19 cellular contexts compared by ENCODE assay signal in genomic region chr6:116139917-116140316, GRCh38. TPM values are rescaled to one million over a fixed set of nuclear protein-coding genes. Genes with fewer than 3 reads are reported as not detected.
DNase-seq lines count a peak whose midpoint lies in the region; ATAC-seq, FAIRE-seq and TF ChIP-seq lines count a peak whose summit lies in the region.
"Had no signal": no experiment of that assay in that cellular context is flagged by ENCODE, and none has a peak within 500 bp of the region (broad histone marks: within the 10 kb centered on the region; RNA-seq: fewer than 3 reads in every experiment).

No MANE protein-coding gene starts in this region.

- no peaks in the 10 kb centered on the region for H3K79me2 ChIP-seq in K562 (ENCODE audit: control insufficient read depth, insufficient read depth, low read length)

- peaks cover 5% of the 10 kb centered on the region for H3K4me1 Mint-ChIP-seq in type B pancreatic cell (ENCODE audit: unreplicated experiment)
- H3K4me1 Mint-ChIP-seq: CD14-positive monocyte had no signal

- H3K9ac ChIP-seq in K562 (ENCODE audit: insufficient read depth in 1 of 2, low read depth in 2 of 2, low read length in 2 of 2), result no peak overlapping the region

- H3K36me3 Mint-ChIP-seq in type B pancreatic cell, result no peaks in the 10 kb centered on the region

- 48% methylated on average over 4 of the region's 4 CpGs for WGBS in K562 (ENCODE audit: insufficient coverage, low coverage, missing lambda C conversion rate)
- 91 to 97% methylated on average over 4 of the region's 4 CpGs for WGBS in lower leg skin, 2 donors

- POLR2A ChIA-PET in K562 (lab: Yijun Ruan, JAX), result no interaction called here

- TF ChIP-seq POLR2A in K562 (conservative IDR thresholded peaks at IDR 0.05) (no peak), lower leg skin (IDR thresholded peaks at IDR 0.05) (no peak)

- no peak for FAIRE-seq in K562 (lab: Jason Lieb, UNC)
- FAIRE-seq: colon had no signal

- TF ChIP-seq EP300 in K562 (IDR thresholded peaks at IDR 0.05; ENCODE audit: low read length), result no peak

- H3K9me3 Mint-ChIP-seq in type B pancreatic cell, result no peaks in the 10 kb centered on the region
- H3K9me3 Mint-ChIP-seq: activated B cell treated with CpG ODN at 0.5 μM for 24 hours, CD14-positive monocyte, T-cell had no signal

- DNase-seq in G401 (ENCODE audit: low spot score) (peak; percentile 5), K562 (ENCODE audit: extremely low read depth in 1 of 4, low spot score in 3 of 4) (peak in 1 of 4 experiments; percentile 34), left lung (no peak), ecto neural progenitor cell (ENCODE audit: low spot score) (no peak), type B pancreatic cell (ENCODE audit: extremely low spot score, unreplicated experiment) (no peak), lower leg skin (ENCODE audit: low spot score in 2 of 2) (no peak)
- DNase-seq: activated B cell treated with CpG ODN at 0.5 μM for 24 hours; activated CD8-positive, alpha-beta memory T cell treated with anti-CD3 and anti-CD28 coated beads, Interleukin-2, amount 10 ng/mL, durations not matched to agents 7 days and 5 days; activated effector memory CD4-positive, alpha-beta T cell treated with anti-CD3 and anti-CD28 coated beads, Interleukin-2, amount 50 U/mL, for 16 hours; amygdala; kidney glomerular epithelial cell; NCI-H446; T-cell had no signal

- peaks cover 0 to 3% of the 10 kb centered on the region in 2 experiments; a peak in 2 of 5 replicates for H3K4me1 ChIP-seq in K562 (replicated peaks in 1 of 2; ENCODE audit: control insufficient read depth in 2 of 2, insufficient read depth in 2 of 2, low read length in 2 of 2)
- no peaks in the 10 kb centered on the region for H3K4me1 ChIP-seq in left lung
- H3K4me1 ChIP-seq: tibial nerve had no signal

- H2AFZ ChIP-seq in K562 (ENCODE audit: low read depth, low read length), result 0 out of 2 replicates have a peak overlapping the region, but pooled peaks have one; percentile 27

- no peaks in the 10 kb centered on the region for H3K27me3 ChIP-seq in K562 (ENCODE audit: control insufficient read depth in 2 of 2, insufficient read depth in 2 of 2, low read length in 2 of 2)
- no peaks in the 10 kb centered on the region for H3K27me3 ChIP-seq in left lung
- H3K27me3 ChIP-seq: tibial nerve had no signal

- 0 out of 4 replicates have a peak, but pooled peaks of 1 of the 2 experiments have one; percentile 12 for TF ChIP-seq RAD21 in K562 (CRISPR knock-in tag; conservative IDR thresholded peaks at IDR 0.05 in 1 of 2, IDR thresholded peaks at IDR 0.05 in 1 of 2)

- no peaks in the 10 kb centered on the region for H3K36me3 ChIP-seq in K562 (ENCODE audit: control insufficient read depth, insufficient read depth, low read length)
- H3K36me3 ChIP-seq in left lung, result no peaks in the 10 kb centered on the region
- H3K36me3 ChIP-seq: tibial nerve had no signal

- H3K9me1 ChIP-seq in K562 (ENCODE audit: control insufficient read depth, insufficient read depth, low read length), result no peaks in the 10 kb centered on the region

- no peak overlapping the region for H3K27ac Mint-ChIP-seq in type B pancreatic cell
- H3K27ac Mint-ChIP-seq: activated B cell treated with CpG ODN at 0.5 μM for 24 hours; activated CD8-positive, alpha-beta memory T cell treated with anti-CD3 and anti-CD28 coated beads, Interleukin-2, amount 10 ng/mL, durations not matched to agents 7 days and 5 days; CD14-positive monocyte; T-cell had no signal

- H3K4me3 ChIP-seq in K562 (no peak overlapping the region), left lung (no peak overlapping the region), lower leg skin (ENCODE audit: low read depth, poor library complexity, severe bottlenecking) (no peak overlapping the region)
- H3K4me3 ChIP-seq: tibial nerve had no signal

- ATAC-seq in K562 (peak; percentile 73), left lung (peak; percentile 90), GM21367 (IDR thresholded peaks at IDR 0.05; ENCODE audit: unreplicated experiment) (no peak)
- ATAC-seq: activated CD8-positive, alpha-beta memory T cell treated with anti-CD3 and anti-CD28 coated beads, Interleukin-2, amount 10 ng/mL, durations not matched to agents 7 days and 5 days; esophagus mucosa; T-cell had no signal

- H3K4me2 ChIP-seq in K562 (ENCODE audit: insufficient read depth, low read length), result no peak overlapping the region

- TF ChIP-seq CTCF in LNCAP (IDR thresholded peaks at IDR 0.05), result peak; percentile 61
- peak; percentile 43 to 92 (median 65); a peak in 5 of 6 replicates for TF ChIP-seq CTCF in K562 (IDR thresholded peaks at IDR 0.05 in 2 of 3, conservative IDR thresholded peaks at IDR 0.05 in 1 of 3; ENCODE audit: insufficient read depth in 2 of 3, low read depth in 1 of 3, low read length in 3 of 3)
- TF ChIP-seq CTCF in left lung (IDR thresholded peaks at IDR 0.05), result no peak
- TF ChIP-seq CTCF in type B pancreatic cell (conservative IDR thresholded peaks at IDR 0.05), result no peak
- TF ChIP-seq CTCF in lower leg skin (IDR thresholded peaks at IDR 0.05), result no peak

- no peaks in the 10 kb centered on the region for H4K20me1 ChIP-seq in K562 (replicated peaks; ENCODE audit: control insufficient read depth, insufficient read depth, low read length)

- H3K27ac ChIP-seq in K562 (ENCODE audit: extremely low read depth, low read depth, low read length), result no peak overlapping the region
- H3K27ac ChIP-seq in left lung, result no peak overlapping the region
- H3K27ac ChIP-seq: tibial nerve had no signal

- in situ Hi-C loops in G401 (cut with HindIII; ENCODE audit: low sequenced_read_pairs) (no loop called here), K562 (cut with MboI) (no loop called here)

- H3K9me3 ChIP-seq in K562 (replicated peaks; ENCODE audit: control insufficient read depth, insufficient read depth, low read depth, low read length) (no peaks in the 10 kb centered on the region), left lung (no peaks in the 10 kb centered on the region)
- H3K9me3 ChIP-seq: tibial nerve had no signal

- intact Hi-C loops in K562 (cut with micrococcal nuclease), result loop anchor here (5.0 kb wide), 1 partner anchor 77 kb away; no protein-coding TSS in a partner anchor
- intact Hi-C loops in left lung (cut with DNase I), result no loop called here
- intact Hi-C loops in lower leg skin (cut with DNase I; ENCODE audit: low total_unique reads), result no loop called here

- CTCF ChIA-PET in K562 (lab: Yijun Ruan, JAX; ENCODE audit: low intra/inter-chr PET ratio), result no interaction called here

- no TSS peak for BruUV-seq in K562 (replicated peaks; lab: Mats Ljungman, UMichigan)

- no peaks in the 10 kb centered on the region for H3K27me3 Mint-ChIP-seq in type B pancreatic cell
- H3K27me3 Mint-ChIP-seq: activated B cell treated with CpG ODN at 0.5 μM for 24 hours; activated CD8-positive, alpha-beta memory T cell treated with anti-CD3 and anti-CD28 coated beads, Interleukin-2, amount 10 ng/mL, durations not matched to agents 7 days and 5 days; T-cell had no signal

- H3K4me3 Mint-ChIP-seq in type B pancreatic cell, result no peak overlapping the region
- H3K4me3 Mint-ChIP-seq: activated B cell treated with CpG ODN at 0.5 μM for 24 hours; activated CD8-positive, alpha-beta memory T cell treated with anti-CD3 and anti-CD28 coated beads, Interleukin-2, amount 10 ng/mL, durations not matched to agents 7 days and 5 days; CD14-positive monocyte; T-cell had no signal

RNA-seq across cellular contexts. Expression of gene COL10A1, which starts 14.0 kb away (rescaled TPM):
- total RNA-seq in G401 (2014; rRNA removed; shearing (Covaris generic)), result not detected in 2 replicates
- total RNA-seq in K562 (2011; cell fraction: chromatin; rRNA removed; ENCODE audit: low replicate concordance), result not detected in 2 replicates
- total RNA-seq in K562 (2011; cell fraction: nucleolus; rRNA removed), result not detected in 2 replicates
- total RNA-seq in K562 (2011; cell fraction: nucleoplasm; rRNA removed), result not detected in 2 replicates
- total RNA-seq in K562 (2014; rRNA removed), result not detected in 2 replicates
- total RNA-seq in K562 (2014; rRNA removed; fragmentation: Illumina TruSeq; extraction: Trizol), result not detected in 2 replicates
- total RNA-seq in K562 (2015; rRNA removed; fragmentation: Illumina TruSeq; extraction: Trizol), result not detected in 2 replicates
- not detected in 2 replicates for total RNA-seq in K562 (2021)
- polyA plus RNA-seq in K562 (2011; rRNA removed), result not detected in 2 replicates
- not detected in 2 replicates for polyA plus RNA-seq in K562 (2011; cell fraction: cytosol; rRNA removed)
- not detected in 2 replicates for polyA plus RNA-seq in K562 (2011; cell fraction: nucleus; rRNA removed)
- 0.07 TPM in 2 replicates for polyA plus RNA-seq in K562 (2012)
- 0.06 TPM in 1 of 2 replicates, not detected in the other for polyA plus RNA-seq in K562 (2014; fragmentation: Illumina TruSeq; extraction: Trizol)
- under 1 TPM in 1 of 2 experiments, not detected in 1; 0.08 TPM for polyA plus RNA-seq in K562 (2014; fragmentation: Nextera tagmentation; extraction: Ambion mirVana)
- not detected in 2 replicates for polyA plus RNA-seq in K562 (2014; rRNA removed)
- not detected in 2 replicates for polyA minus RNA-seq in K562 (2011; rRNA and poly(A)+ RNA removed)
- polyA minus RNA-seq in K562 (2011; cell fraction: cytosol; rRNA and poly(A)+ RNA removed), result not detected in 2 replicates
- polyA minus RNA-seq in K562 (2011; cell fraction: nucleus; rRNA and poly(A)+ RNA removed), result not detected in 2 replicates
- total RNA-seq in left lung, result 10 to 100 TPM in 1 of 2 donors, not detected in 1; 26.6 TPM
- total RNA-seq in type B pancreatic cell (ENCODE audit: low replicate concordance), result 0.14 TPM in 2 replicates
- under 1 TPM in 1 of 4 donors, not detected in 3; 0.23 TPM for total RNA-seq in lower leg skin
- total RNA-seq: activated B cell treated with CpG ODN at 0.5 μM for 24 hours; activated CD8-positive, alpha-beta memory T cell treated with anti-CD3 and anti-CD28 coated beads, Interleukin-2, amount 10 ng/mL, durations not matched to agents 7 days and 5 days; esophagus mucosa; T-cell had no signal
- polyA plus RNA-seq: CD14-positive monocyte had no signal

RNA-seq across cellular contexts. Expression of gene NT5DC1, which starts 39.3 kb away (rescaled TPM):
- total RNA-seq in G401 (2014; rRNA removed; shearing (Covaris generic)), result 8.4 and 13.5 TPM in 2 replicates
- total RNA-seq in K562 (2011; cell fraction: chromatin; rRNA removed; ENCODE audit: low replicate concordance), result 6.5 and 14.2 TPM in 2 replicates
- 3.2 and 6.6 TPM in 2 replicates for total RNA-seq in K562 (2011; cell fraction: nucleolus; rRNA removed)
- 4.0 and 7.6 TPM in 2 replicates for total RNA-seq in K562 (2011; cell fraction: nucleoplasm; rRNA removed)
- total RNA-seq in K562 (2014; rRNA removed), result 4.9 and 12.0 TPM in 2 replicates
- total RNA-seq in K562 (2014; rRNA removed; fragmentation: Illumina TruSeq; extraction: Trizol), result 16.3 and 22.2 TPM in 2 replicates
- 16.1 and 18.7 TPM in 2 replicates for total RNA-seq in K562 (2015; rRNA removed; fragmentation: Illumina TruSeq; extraction: Trizol)
- total RNA-seq in K562 (2021), result 28.5 and 31.8 TPM in 2 replicates
- 18.3 and 19.6 TPM in 2 replicates for polyA plus RNA-seq in K562 (2011; rRNA removed)
- polyA plus RNA-seq in K562 (2011; cell fraction: cytosol; rRNA removed), result 6.7 and 14.1 TPM in 2 replicates
- polyA plus RNA-seq in K562 (2011; cell fraction: nucleus; rRNA removed), result 7.0 and 8.7 TPM in 2 replicates
- 17.9 and 43.2 TPM in 2 replicates for polyA plus RNA-seq in K562 (2012)
- polyA plus RNA-seq in K562 (2014; fragmentation: Illumina TruSeq; extraction: Trizol), result 14.5 and 22.2 TPM in 2 replicates
- 10 to 100 TPM; 15.7 to 20.5 TPM for polyA plus RNA-seq in K562 (2014; fragmentation: Nextera tagmentation; extraction: Ambion mirVana)
- 15.9 and 20.7 TPM in 2 replicates for polyA plus RNA-seq in K562 (2014; rRNA removed)
- 14.7 and 21.6 TPM in 2 replicates for polyA minus RNA-seq in K562 (2011; rRNA and poly(A)+ RNA removed)
- 11.6 and 19.5 TPM in 2 replicates for polyA minus RNA-seq in K562 (2011; cell fraction: cytosol; rRNA and poly(A)+ RNA removed)
- 13.5 and 17.3 TPM in 2 replicates for polyA minus RNA-seq in K562 (2011; cell fraction: nucleus; rRNA and poly(A)+ RNA removed)
- 10 to 100 TPM; 36.9 to 48.3 TPM for total RNA-seq in left lung
- total RNA-seq in type B pancreatic cell (ENCODE audit: low replicate concordance), result 36.1 and 36.7 TPM in 2 replicates
- 10 to 100 TPM in 3 of 4 donors, 1 to 10 TPM in 1; 7.7 to 25.0 (median 12.3) TPM for total RNA-seq in lower leg skin

Comparison
In these comparisons a context has a peak if more than half of its experiments do, and no peak if none do; other contexts are left out.
1. CTCF ChIP-seq: peak in LNCAP (single experiment) and K562 (3 of 3); none in left lung (0 of 2), type B pancreatic cell (single experiment) and lower leg skin (0 of 3).